ENCODE assay signal across 13 cellular contexts in genomic region chr19:3451451-3451866, GRCh38. TPM values are rescaled to one million over a fixed set of nuclear protein-coding genes. Genes with fewer than 3 reads are reported as not detected.
DNase-seq lines count a peak whose midpoint lies in the region; ATAC-seq, FAIRE-seq and TF ChIP-seq lines count a peak whose summit lies in the region.
"Had no signal": no experiment of that assay in that cellular context is flagged by ENCODE, and none has a peak within 500 bp of the region (broad histone marks: within the 10 kb centered on the region; RNA-seq: fewer than 3 reads in every experiment).

No MANE protein-coding gene starts in this region.

- peak in 1 of 4 donors; percentile 2 for ATAC-seq in heart left ventricle
- ATAC-seq in left cardiac atrium: no peak

- H3K4me2 ChIP-seq in parathyroid adenoma (ENCODE audit: low read length): no peak overlapping the region

- no peak for TF ChIP-seq POLR2A in heart left ventricle (IDR thresholded peaks at IDR 0.05)

- H3K79me2 ChIP-seq in parathyroid adenoma: peaks cover 46% of the 10 kb centered on the region

- WGBS in heart left ventricle, 4 donors: 82 to 84% (median 82%) methylated on average over 10 of the region's 10 CpGs
- WGBS in small intestine, 3 donors: 86 to 90% (median 86%) methylated on average over 9 to 10 of the region's 10 CpGs

- DNase-seq in heart left ventricle: no peak
- no peak for DNase-seq in left cardiac atrium
- DNase-seq in left ventricle myocardium inferior: no peak
- DNase-seq in GM03348 (ENCODE audit: low spot score): no peak
- no peak for DNase-seq in occipital lobe (lab: John Stamatoyannopoulos, UW)
- no peak for DNase-seq in Kasumi-1 (lab: John Stamatoyannopoulos, UW)
- DNase-seq in small intestine: no peak
- DNase-seq: activated naive CD4-positive, alpha-beta T cell treated with Interleukin-2 at 50 U/mL for 16 hours had no signal

- peaks cover 0 to 19% (median 11%) of the 10 kb centered on the region in 12 donors for H3K4me1 ChIP-seq in heart left ventricle
- peaks cover 21% of the 10 kb centered on the region for H3K4me1 ChIP-seq in left ventricle myocardium inferior
- no peaks in the 10 kb centered on the region for H3K4me1 ChIP-seq in parathyroid adenoma
- H3K4me1 ChIP-seq in small intestine (ENCODE audit: control insufficient read depth in 2 of 2, insufficient read depth in 1 of 2, low read depth in 1 of 2, low read length in 1 of 2): no peaks in the 10 kb centered on the region

- no peaks in the 10 kb centered on the region for H3K27me3 ChIP-seq in heart left ventricle
- no peaks in the 10 kb centered on the region for H3K27me3 ChIP-seq in left ventricle myocardium inferior (ENCODE audit: low read depth)
- H3K27me3 ChIP-seq in parathyroid adenoma (ENCODE audit: control insufficient read depth, insufficient read depth, low read length): no peaks in the 10 kb centered on the region
- no peaks in the 10 kb centered on the region for H3K27me3 ChIP-seq in small intestine (ENCODE audit: control insufficient read depth in 2 of 2, insufficient read depth in 2 of 2, low read length in 2 of 2)

- intact Hi-C loops in heart left ventricle (cut with DNase I) (no loop called here), left cardiac atrium (cut with DNase I) (no loop called here), left ventricle myocardium inferior (cut with micrococcal nuclease) (no loop called here)

- H3K9me3 ChIP-seq in heart left ventricle (no peaks in the 10 kb centered on the region), left ventricle myocardium inferior (replicated peaks) (no peaks in the 10 kb centered on the region), parathyroid adenoma (ENCODE audit: control insufficient read depth, low read length) (no peaks in the 10 kb centered on the region), small intestine (ENCODE audit: control insufficient read depth, low read depth) (no peaks in the 10 kb centered on the region)

- H3K36me3 ChIP-seq in heart left ventricle (peaks cover 3 to 92% (median 79%) of the 10 kb centered on the region in 9 donors), left ventricle myocardium inferior (peaks cover 85% of the 10 kb centered on the region), parathyroid adenoma (ENCODE audit: control insufficient read depth, insufficient read depth, low read length) (no peaks in the 10 kb centered on the region), small intestine (ENCODE audit: control insufficient read depth in 2 of 2, insufficient read depth in 2 of 2, low read length in 2 of 2) (peaks cover 8 to 12% of the 10 kb centered on the region in 2 donors)

- no peak for FAIRE-seq in small intestine (lab: Jason Lieb, UNC)
- FAIRE-seq: A204.1, GM18507 had no signal

- TF ChIP-seq CTCF in heart left ventricle (IDR thresholded peaks at IDR 0.05): no peak
- no peak for TF ChIP-seq CTCF in left ventricle myocardium inferior (IDR thresholded peaks at IDR 0.05; ENCODE audit: borderline replicate concordance)
- no peak for TF ChIP-seq CTCF in parathyroid adenoma (IDR thresholded peaks at IDR 0.05)

- H3K27ac ChIP-seq in heart left ventricle (peak overlapping the region; percentile 9 to 92 (median 85)), left ventricle myocardium inferior (replicated peaks) (peak overlapping the region; percentile 84), parathyroid adenoma (peak overlapping the region; percentile 56), small intestine (ENCODE audit: low read depth in 1 of 2, low read length in 1 of 2) (peak overlapping the region in 1 of 2 donors; percentile 78)

- no peak overlapping the region for H3K4me3 ChIP-seq in heart left ventricle
- H3K4me3 ChIP-seq in left ventricle myocardium inferior: no peak overlapping the region
- H3K4me3 ChIP-seq in parathyroid adenoma (ENCODE audit: low read depth, low read length): no peak overlapping the region
- no peak overlapping the region for H3K4me3 ChIP-seq in small intestine (ENCODE audit: low read depth in 1 of 2, low read length in 2 of 2)

- H2AFZ ChIP-seq in parathyroid adenoma: no peak overlapping the region

- no peak overlapping the region for H3K9ac ChIP-seq in parathyroid adenoma

RNA-seq across cellular contexts. Expression of gene SMIM24, which starts 28.9 kb away (rescaled TPM):
- total RNA-seq in heart left ventricle (not detected), left cardiac atrium (not detected), left ventricle myocardium inferior (not detected), occipital lobe (not detected)
- polyA plus RNA-seq in heart left ventricle (under 1 TPM in 1 of 2 donors, not detected in 1; 0.15 TPM), small intestine (1,000 to 10,000 TPM in 2 of 3 donors, 100 to 1,000 TPM in 1; 270 to 1,947 (median 1,892) TPM)
- total RNA-seq: pulmonary artery endothelial cell had no signal
- polyA plus RNA-seq: IgD-negative memory B cell had no signal

RNA-seq across cellular contexts. Expression of gene SMIM44, which starts 31.8 kb away (rescaled TPM):
- total RNA-seq in heart left ventricle (not detected), left cardiac atrium (not detected), left ventricle myocardium inferior (not detected), occipital lobe (not detected)
- polyA plus RNA-seq in heart left ventricle (not detected), small intestine (under 1 TPM in 1 of 3 donors, not detected in 2; 0.63 TPM)
- total RNA-seq: pulmonary artery endothelial cell had no signal
- polyA plus RNA-seq: IgD-negative memory B cell had no signal

RNA-seq across cellular contexts. Expression of gene DOHH, which starts 49.0 kb away (rescaled TPM):
- total RNA-seq in heart left ventricle: 10 to 100 TPM in 5 of 9 donors, 1 to 10 TPM in 4; 7.4 to 32.3 (median 10.1) TPM
- polyA plus RNA-seq in heart left ventricle: 10 to 100 TPM; 17.9 to 34.3 TPM
- 10 to 100 TPM; 10.4 to 13.2 TPM for total RNA-seq in left cardiac atrium
- total RNA-seq in left ventricle myocardium inferior: 11.1 TPM
- 10.6 TPM for total RNA-seq in occipital lobe
- polyA plus RNA-seq in small intestine: 10 to 100 TPM in 1 of 3 donors, 1 to 10 TPM in 2; 5.4 to 18.4 (median 6.2) TPM

RNA-seq across cellular contexts. Expression of gene FZR1, which starts 54.7 kb away (rescaled TPM):
- total RNA-seq in heart left ventricle: 10 to 100 TPM; 15.4 to 41.0 (median 26.4) TPM
- 10 to 100 TPM; 13.9 to 23.5 TPM for polyA plus RNA-seq in heart left ventricle
- total RNA-seq in left cardiac atrium: 10 to 100 TPM; 19.5 to 22.6 TPM
- 20.7 TPM for total RNA-seq in left ventricle myocardium inferior
- 42.0 TPM for total RNA-seq in occipital lobe
- 10 to 100 TPM; 29.5 to 33.1 (median 32.1) TPM for polyA plus RNA-seq in small intestine
